ENCODE assay signal across 21 cellular contexts in genomic region chr4:6377626-6378492, GRCh38.
A peak's percentile ranks its signal among the peaks of the same experiment; 100 is the strongest.
DNase-seq lines count a peak whose midpoint lies in the region; TF ChIP-seq lines count a peak whose summit lies in the region.
"Had no signal": no experiment of that assay in that cellular context is flagged by ENCODE, and none has a peak within 500 bp of the region (broad histone marks: within the 10 kb centered on the region; RNA-seq: fewer than 3 reads in every experiment).

No MANE protein-coding gene starts in this region.

- H3K36me3 Mint-ChIP-seq in glutamatergic neuron (ENCODE audit: unreplicated experiment), result no peaks in the 10 kb centered on the region
- H3K36me3 Mint-ChIP-seq: CD14-positive monocyte had no signal

- peaks cover 5% of the 10 kb centered on the region for H3K9me3 Mint-ChIP-seq in glutamatergic neuron (ENCODE audit: unreplicated experiment)
- H3K9me3 Mint-ChIP-seq: CD14-positive monocyte, H9 had no signal

- H3K9me3 ChIP-seq in osteoblast (ENCODE audit: low read depth, low read length), result no peaks in the 10 kb centered on the region
- H3K9me3 ChIP-seq: SJCRH30 had no signal

- no peak overlapping the region for H3K4me3 ChIP-seq in H7 (ENCODE audit: insufficient read depth, low read depth, low read length)
- H3K4me3 ChIP-seq in osteoblast (ENCODE audit: insufficient read depth, low read length), result no peak overlapping the region
- H3K4me3 ChIP-seq: PC-9, SJCRH30 had no signal

- peaks cover 9% of the 10 kb centered on the region for H3K27me3 Mint-ChIP-seq in glutamatergic neuron (ENCODE audit: unreplicated experiment)

- no peak overlapping the region for H2AFZ ChIP-seq in osteoblast (ENCODE audit: low read length)
- H2AFZ ChIP-seq: PC-9 had no signal

- H3K4me3 Mint-ChIP-seq in glutamatergic neuron (ENCODE audit: unreplicated experiment), result no peak overlapping the region
- H3K4me3 Mint-ChIP-seq: CD14-positive monocyte, H9 had no signal

- no peak overlapping the region for H3K27ac Mint-ChIP-seq in glutamatergic neuron (ENCODE audit: unreplicated experiment)
- H3K27ac Mint-ChIP-seq: CD14-positive monocyte had no signal

- no peaks in the 10 kb centered on the region for H4K20me1 ChIP-seq in osteoblast (ENCODE audit: insufficient read depth, low read length)

- H3K27me3 ChIP-seq in H7 (ENCODE audit: control insufficient read depth, insufficient read depth, low read length) (no peaks in the 10 kb centered on the region), osteoblast (ENCODE audit: insufficient read depth, low read length) (peaks cover 4% of the 10 kb centered on the region)

- no peaks in the 10 kb centered on the region for H3K4me1 ChIP-seq in osteoblast (ENCODE audit: insufficient read depth, low read length)
- H3K4me1 ChIP-seq: SJCRH30 had no signal

- no peaks in the 10 kb centered on the region for H3K79me2 ChIP-seq in osteoblast (ENCODE audit: insufficient read depth, low read length)

- no peak overlapping the region for H3K4me2 ChIP-seq in osteoblast (ENCODE audit: insufficient read depth, low read length)
- H3K4me2 ChIP-seq: KMS-11, PC-9 had no signal

- H3K36me3 ChIP-seq in H7 (replicated peaks; ENCODE audit: control insufficient read depth, insufficient read depth, low read length), result no peaks in the 10 kb centered on the region
- H3K36me3 ChIP-seq in osteoblast (ENCODE audit: insufficient read depth, low read length), result no peaks in the 10 kb centered on the region
- H3K36me3 ChIP-seq: SJCRH30 had no signal

- peak; percentile 53 for DNase-seq in ELF-1 (ENCODE audit: low read depth, low spot score)
- peak; percentile 90 for DNase-seq in H7
- peak; percentile 9 for DNase-seq in glutamatergic neuron
- DNase-seq in osteoblast (ENCODE audit: insufficient read length, low spot score, missing footprints), result peak; percentile 83
- DNase-seq in hippocampal formation (lab: John Stamatoyannopoulos, UW), result no peak
- DNase-seq in amniotic stem cell (lab: John Stamatoyannopoulos, UW), result no peak
- no peak for DNase-seq in NCI-H2107 (lab: John Stamatoyannopoulos, UW)
- DNase-seq: ACHN, DMS79 treated with DMSO at 0.1 percent for 48 hours, H9, NCI-H1417, NCI-H187, NCI-H2227 treated with DMSO at 0.1 percent for 48 hours, NCI-H510A treated with DMSO at 0.1 percent for 48 hours, NCI-H774, PC-9, SJCRH30 had no signal

- TF ChIP-seq CTCF in glutamatergic neuron (IDR thresholded peaks at IDR 0.05; ENCODE audit: partially characterized antibody, unreplicated experiment) (no peak), osteoblast (IDR thresholded peaks at IDR 0.05; ENCODE audit: extremely low read depth, low read depth, low read length) (no peak)

- H3K4me1 Mint-ChIP-seq in glutamatergic neuron (ENCODE audit: low read depth, unreplicated experiment), result peaks cover 2% of the 10 kb centered on the region
- H3K4me1 Mint-ChIP-seq: CD14-positive monocyte had no signal

- no peak overlapping the region for H3K27ac ChIP-seq in osteoblast (ENCODE audit: low read depth, low read length)
- H3K27ac ChIP-seq: HL-60, KMS-11, PC-9, RWPE1, SJCRH30 had no signal

Comparison
In these comparisons a context has a peak if more than half of its experiments do, and no peak if none do; other contexts are left out.
1. DNase-seq: peak in ELF-1 (single experiment), H7 (single experiment), glutamatergic neuron (single experiment) and osteoblast (single experiment); none in hippocampal formation (0 of 2), amniotic stem cell (single experiment) and NCI-H2107 (single experiment).